8 cellular contexts compared by ENCODE assay signal in genomic region chr15:75069301-75069925, GRCh38. TPM values are rescaled to one million over a fixed set of nuclear protein-coding genes. Genes with fewer than 3 reads are reported as not detected.
A peak's percentile ranks its signal among the peaks of the same experiment; 100 is the strongest.
DNase-seq lines count a peak whose midpoint lies in the region; ATAC-seq and TF ChIP-seq lines count a peak whose summit lies in the region.

No MANE protein-coding gene starts in this region.

- no peak for TF ChIP-seq CTCF in activated CD8-positive, alpha-beta T cell treated with anti-CD3 and anti-CD28 coated beads for 36 hours (IDR thresholded peaks at IDR 0.05)

- H3K4me3 Mint-ChIP-seq in activated CD8-positive, alpha-beta T cell treated with anti-CD3 and anti-CD28 coated beads for 36 hours, result no peak overlapping the region

- peaks cover 13% of the 10 kb centered on the region for H3K27me3 Mint-ChIP-seq in activated CD8-positive, alpha-beta T cell treated with anti-CD3 and anti-CD28 coated beads for 36 hours

- intact Hi-C loops in activated CD8-positive, alpha-beta T cell treated with anti-CD3 and anti-CD28 coated beads for 36 hours (cut with micrococcal nuclease), result no loop called here

- H3K4me1 Mint-ChIP-seq in activated CD8-positive, alpha-beta T cell treated with anti-CD3 and anti-CD28 coated beads for 36 hours (ENCODE audit: low read depth), result peaks cover 31% of the 10 kb centered on the region

- CTCF ChIA-PET in activated CD8-positive, alpha-beta T cell treated with anti-CD3 and anti-CD28 coated beads for 36 hours (lab: Charles Lee), result no interaction called here

- DNase-seq in GDM1 (lab: John Stamatoyannopoulos, UW), result peak; percentile 25
- DNase-seq in activated CD8-positive, alpha-beta T cell treated with anti-CD3 and anti-CD28 coated beads for 36 hours, result no peak
- no peak for DNase-seq in T1000 (lab: John Stamatoyannopoulos, UW)
- DNase-seq in NCI-H82 treated with DMSO at 0.1 percent for 48 hours (lab: John Stamatoyannopoulos, UW; ENCODE audit: unreplicated experiment), result no peak
- DNase-seq in DMS79 treated with DMSO at 0.1 percent for 48 hours (lab: John Stamatoyannopoulos, UW), result no peak
- no peak for DNase-seq in retina

- H3K36me3 Mint-ChIP-seq in activated CD8-positive, alpha-beta T cell treated with anti-CD3 and anti-CD28 coated beads for 36 hours (ENCODE audit: low read depth), result peaks cover 7% of the 10 kb centered on the region

- POLR2A ChIA-PET in activated CD8-positive, alpha-beta T cell treated with anti-CD3 and anti-CD28 coated beads for 36 hours (lab: Charles Lee), result interaction anchor here (0.9 kb wide), 1 partner anchor 22 kb away, joined by 3 read pairs; no protein-coding TSS in a partner anchor

- H3K27ac Mint-ChIP-seq in activated CD8-positive, alpha-beta T cell treated with anti-CD3 and anti-CD28 coated beads for 36 hours, result no peak overlapping the region

- peaks cover 9% of the 10 kb centered on the region for H3K9me3 Mint-ChIP-seq in activated CD8-positive, alpha-beta T cell treated with anti-CD3 and anti-CD28 coated beads for 36 hours

- ATAC-seq in GM19351 (IDR thresholded peaks at IDR 0.05; ENCODE audit: unreplicated experiment) (peak; percentile 86), HG03103 (IDR thresholded peaks at IDR 0.05; ENCODE audit: low read depth, unreplicated experiment) (peak; percentile 69)
- ATAC-seq in activated CD8-positive, alpha-beta T cell treated with anti-CD3 and anti-CD28 coated beads for 36 hours, result peak; percentile 18

RNA-seq across cellular contexts. Expression of gene PPCDC, which starts 46.0 kb away (rescaled TPM):
- 10 to 100 TPM; 25.7 to 26.6 TPM for total RNA-seq in activated CD8-positive, alpha-beta T cell treated with anti-CD3 and anti-CD28 coated beads for 36 hours

Comparison
In these comparisons a context has a peak if more than half of its experiments do, and no peak if none do; other contexts are left out.
1. ATAC-seq: peak in every context shown above with its lines; median percentile 86 in GM19351; 69 in HG03103; 18 in activated CD8-positive, alpha-beta T cell treated with anti-CD3 and anti-CD28 coated beads for 36 hours.